ENCODE assay signal across 8 cellular contexts in genomic region chr1:1745651-1746565, GRCh38. TPM values are rescaled to one million over a fixed set of nuclear protein-coding genes. Genes with fewer than 3 reads are reported as not detected.
DNase-seq lines count a peak whose midpoint lies in the region; ATAC-seq and TF ChIP-seq lines count a peak whose summit lies in the region.
"Not testable (repeated sequence)": the region's sequence is repeated elsewhere in the genome, so short reads cannot be mapped to it uniquely, and the experiment has no call there.

No MANE protein-coding gene starts in this region.

- intact Hi-C loops in heart left ventricle (cut with DNase I): loop anchor here in 1 of 10 donors (10.0 kb wide), 1 partner anchor 51 kb away; the partner anchor contains the start of gene SLC35E2B

- not testable (repeated sequence) for TF ChIP-seq CTCF in GM06990 (IDR thresholded peaks at IDR 0.05; ENCODE audit: insufficient read depth, low read length, poor library complexity, severe bottlenecking); heart left ventricle (IDR thresholded peaks at IDR 0.05)

- peak in 1 of 2 donors; percentile 43 for TF ChIP-seq POLR2A in heart left ventricle (IDR thresholded peaks at IDR 0.05)

- ATAC-seq in HG02678 (IDR thresholded peaks at IDR 0.05; ENCODE audit: unreplicated experiment): peak; percentile 56
- ATAC-seq in heart left ventricle: peak; percentile 66 to 92 (median 91)

- not testable (repeated sequence) for H3K27me3 ChIP-seq in GM06990 (replicated peaks; ENCODE audit: control insufficient read depth, insufficient read depth, low read length); heart left ventricle

- H3K4me1 ChIP-seq in heart left ventricle: not testable (repeated sequence)

- H3K36me3 ChIP-seq in GM06990 (ENCODE audit: control insufficient read depth, insufficient read depth, low read length); heart left ventricle: not testable (repeated sequence)

- H3K4me3 ChIP-seq in GM06990 (replicated peaks; ENCODE audit: low read depth, low read length) (peak overlapping the region; percentile 40), heart left ventricle (peak overlapping the region in 9 of 12 donors; percentile 31 to 62 (median 58))

- DNase-seq in GM06990 (ENCODE audit: extremely low read depth, insufficient read length) (peak; percentile 60), MV-4-11 (lab: John Stamatoyannopoulos, UW) (peak; percentile 79), T1000 (lab: John Stamatoyannopoulos, UW) (peak; percentile 84), amniotic epithelial cell (ENCODE audit: low read depth) (peak; percentile 45), heart left ventricle (peak; percentile 82 to 90 (median 85)), pons (ENCODE audit: low spot score) (peak; percentile 47)

- not testable (repeated sequence) for H3K9me3 ChIP-seq in heart left ventricle

- WGBS in heart left ventricle, 4 donors: 0 to 1% (median 0%) methylated on average over 17 to 81 of the region's 101 CpGs

- H3K27ac ChIP-seq in heart left ventricle (peak overlapping the region in 9 of 12 donors; percentile 74 to 97 (median 91)), temporal lobe (ENCODE audit: low read depth, low read length) (peak overlapping the region; percentile 50)

RNA-seq across cellular contexts. Expression of gene CDK11A, which starts 21.8 kb away (rescaled TPM):
- total RNA-seq in heart left ventricle (10 to 100 TPM in 7 of 9 donors, 1 to 10 TPM in 2; 4.2 to 25.5 (median 16.7) TPM), temporal lobe (10.3 TPM)
- 10 to 100 TPM; 10.8 to 30.1 TPM for polyA plus RNA-seq in heart left ventricle

RNA-seq across cellular contexts. Expression of gene NADK, which starts 32.4 kb away (rescaled TPM):
- 10 to 100 TPM; 17.7 to 45.2 (median 23.3) TPM for total RNA-seq in heart left ventricle
- 10 to 100 TPM; 20.4 to 26.4 TPM for polyA plus RNA-seq in heart left ventricle
- 25.1 TPM for total RNA-seq in temporal lobe

RNA-seq across cellular contexts. Expression of gene SLC35E2B, which starts 53.3 kb away (rescaled TPM):
- total RNA-seq in heart left ventricle: 10 to 100 TPM; 15.1 to 29.2 (median 21.2) TPM
- 10 to 100 TPM; 12.2 to 14.4 TPM for polyA plus RNA-seq in heart left ventricle
- 81.6 TPM for total RNA-seq in temporal lobe

Comparison
In these comparisons a context has a peak if more than half of its experiments do, and no peak if none do; other contexts are left out.
1. Peak in every context shown above with its lines: DNase-seq, ATAC-seq, H3K4me3 ChIP-seq and H3K27ac ChIP-seq.